ENCODE assay signal across 20 cellular contexts in genomic region chr10:35928760-35929159, GRCh38.
"Had no signal": no experiment of that assay in that cellular context is flagged by ENCODE, and none has a peak within 500 bp of the region (broad histone marks: within the 10 kb centered on the region; RNA-seq: fewer than 3 reads in every experiment).

No MANE protein-coding gene starts in this region.

- DNase-seq: activated CD4-positive, alpha-beta T cell treated with anti-CD3 and anti-CD28 coated beads for 4 hours; activated CD8-positive, alpha-beta memory T cell treated with anti-CD3 and anti-CD28 coated beads, Interleukin-2, amount 50 U/mL, for 48 hours; activated CD8-positive, alpha-beta T cell treated with anti-CD3 and anti-CD28 coated beads, Interleukin-2, amount 10 ng/mL, durations not matched to agents 7 days and 5 days; activated effector memory CD4-positive, alpha-beta T cell treated with Interleukin-2 at 50 U/mL for 16 hours; activated naive CD4-positive, alpha-beta T cell; activated T-cell treated with anti-CD3 and anti-CD28 coated beads, Interleukin-2, amount 50 U/mL, for 1 hour; Karpas-422; NCI-H1105; NCI-H1436; NCI-H187 treated with DMSO at 0.1 percent for 48 hours; NCI-H2081 treated with DMSO at 0.1 percent for 48 hours; NCI-H226; NCI-H510A treated with DMSO at 0.1 percent for 48 hours; NCI-H69; NK-92 treated with Interleukin-12 subunit alpha and Interleukin-12 subunit beta, amount 100 ng/mL, for 24 hours; Peyer's patch; SHP77 treated with DMSO at 0.1 percent for 48 hours had no signal

- H3K27ac ChIP-seq: Peyer's patch, RWPE1 had no signal

- H3K27me3 ChIP-seq: Peyer's patch had no signal

- H3K4me1 ChIP-seq: Peyer's patch had no signal

- H3K9me3 ChIP-seq: Peyer's patch had no signal

- H3K36me3 ChIP-seq: Peyer's patch had no signal

- ATAC-seq: activated CD4-positive, CD25-positive, alpha-beta regulatory T cell treated with anti-CD3 and anti-CD28 coated beads, Interleukin-2, amount 50 U/mL, for 24 hours; activated CD8-positive, alpha-beta T cell treated with anti-CD3 and anti-CD28 coated beads, Interleukin-2, amount 10 ng/mL, durations not matched to agents 7 days and 5 days; K562 had no signal

- H3K4me3 ChIP-seq: K562, Peyer's patch had no signal
